ENCODE assay signal across 19 cellular contexts in genomic region chr16:19505600-19506303, GRCh38. TPM values are rescaled to one million over a fixed set of nuclear protein-coding genes. Genes with fewer than 3 reads are reported as not detected.
DNase-seq lines count a peak whose midpoint lies in the region; ATAC-seq and TF ChIP-seq lines count a peak whose summit lies in the region.
"Had no signal": no experiment of that assay in that cellular context is flagged by ENCODE, and none has a peak within 500 bp of the region (broad histone marks: within the 10 kb centered on the region; RNA-seq: fewer than 3 reads in every experiment).

No MANE protein-coding gene starts in this region.

- DNase-seq in IMR-90, result peak; percentile 17
- DNase-seq in SK-N-SH, result no peak
- DNase-seq in fibroblast of mammary gland (ENCODE audit: low read depth), result peak; percentile 85
- no peak for DNase-seq in sciatic nerve (ENCODE audit: low spot score)
- DNase-seq in A673 (ENCODE audit: low spot score), result no peak
- no peak for DNase-seq in SKM-1 (lab: John Stamatoyannopoulos, UW; ENCODE audit: unreplicated experiment)
- DNase-seq: activated CD4-positive, alpha-beta T cell treated with anti-CD3 and anti-CD28 coated beads for 1 hour; EL; gastrocnemius medialis; immature natural killer cell; NCI-H1694; NCI-H69; T-helper 2 cell had no signal

- no peak for TF ChIP-seq POLR2A in IMR-90 (IDR thresholded peaks at IDR 0.05; ENCODE audit: low read depth, low read length)

- H3K79me1 ChIP-seq in IMR-90 (ENCODE audit: low read depth in 1 of 2, low read length in 2 of 2), result peaks cover 0 to 6% of the 10 kb centered on the region in 2 experiments; a peak in 2 of 4 replicates

- no peaks in the 10 kb centered on the region for H3K9me1 ChIP-seq in IMR-90 (ENCODE audit: insufficient read depth, low read length)

- POLR2A ChIA-PET in IMR-90 (lab: Charles Lee; ENCODE audit: unreplicated experiment) (no interaction called here), SK-N-SH (lab: Yijun Ruan, JAX) (no interaction called here), A673 (lab: Charles Lee; ENCODE audit: low non-redundant PET) (no interaction called here)

- H2AK9ac ChIP-seq in IMR-90 (replicated peaks; ENCODE audit: low read depth, low read length, poor library complexity), result no peak overlapping the region

- no peak overlapping the region for H2BK15ac ChIP-seq in IMR-90 (ENCODE audit: low read depth, low read length)

- H2AFZ ChIP-seq in IMR-90 (replicated peaks; ENCODE audit: low read length, poor library complexity), result no peak overlapping the region
- no peak overlapping the region for H2AFZ ChIP-seq in SK-N-SH (ENCODE audit: low read depth)

- no peak overlapping the region for H4K91ac ChIP-seq in IMR-90 (ENCODE audit: insufficient read depth, low read depth, low read length)

- no peak overlapping the region for H3K56ac ChIP-seq in IMR-90 (ENCODE audit: extremely low read depth, insufficient read depth, low read length)

- peaks cover 40% of the 10 kb centered on the region for H3K36me3 ChIP-seq in IMR-90 (ENCODE audit: control insufficient read depth, insufficient read depth, low read length)
- H3K36me3 ChIP-seq in SK-N-SH (replicated peaks in 1 of 2; ENCODE audit: control insufficient read depth in 1 of 2, insufficient read depth in 2 of 2, low read length in 1 of 2), result peaks cover 44 to 66% of the 10 kb centered on the region in 2 experiments
- peaks cover 40% of the 10 kb centered on the region for H3K36me3 ChIP-seq in A673 (ENCODE audit: insufficient read depth, low read length, poor library complexity, severe bottlenecking)

- no peak overlapping the region for H3K23ac ChIP-seq in IMR-90 (ENCODE audit: low read depth, low read length)

- no peak overlapping the region for H3K4ac ChIP-seq in IMR-90 (ENCODE audit: low read depth, low read length)

- H3K9me3 ChIP-seq in IMR-90 (ENCODE audit: control insufficient read depth, insufficient read depth, low read length) (no peaks in the 10 kb centered on the region), SK-N-SH (no peaks in the 10 kb centered on the region), A673 (ENCODE audit: low read depth, low read length, poor library complexity, severe bottlenecking) (no peaks in the 10 kb centered on the region)
- H3K9me3 ChIP-seq: gastrocnemius medialis, neutrophil, suprapubic skin had no signal

- no CpG with 5 or more reads among the region's 5 CpGs for WGBS in IMR-90 (ENCODE audit: extremely low coverage in 2 of 2, insufficient read length in 1 of 2), 2 experiments
- WGBS in SK-N-SH (ENCODE audit: low lambda C conversion rate), result 89% methylated on average over 5 of the region's 5 CpGs

- TF ChIP-seq RAD21 in IMR-90 (IDR thresholded peaks at IDR 0.05; ENCODE audit: low read length), result no peak
- TF ChIP-seq RAD21 in SK-N-SH (IDR thresholded peaks at IDR 0.05; ENCODE audit: low read length), result no peak

- H4K8ac ChIP-seq in IMR-90 (ENCODE audit: low read depth in 2 of 2, low read length in 2 of 2), result no peak overlapping the region

- H3K79me2 ChIP-seq in SK-N-SH (ENCODE audit: insufficient read depth), result no peaks in the 10 kb centered on the region

- intact Hi-C loops in IMR-90 (cut with micrococcal nuclease) (no loop called here), sciatic nerve (cut with DNase I) (loop anchor here (10.0 kb wide), 1 partner anchor 421 kb away; no protein-coding TSS in a partner anchor), A673 (cut with micrococcal nuclease; ENCODE audit: unreplicated experiment) (no loop called here)

- no peak overlapping the region for H4K5ac ChIP-seq in IMR-90 (ENCODE audit: low read depth, low read length)

- BruUV-seq in IMR-90 (replicated peaks; lab: Mats Ljungman, UMichigan) (no TSS peak), A673 (replicated peaks; lab: Mats Ljungman, UMichigan) (no TSS peak)

- TF ChIP-seq CTCF in IMR-90 (conservative IDR thresholded peaks at IDR 0.05; ENCODE audit: low read depth, low read length), result no peak
- no peak for TF ChIP-seq CTCF in SK-N-SH (IDR thresholded peaks at IDR 0.05)
- TF ChIP-seq CTCF in fibroblast of mammary gland (conservative IDR thresholded peaks at IDR 0.05; ENCODE audit: control insufficient read depth, insufficient read depth, low read depth, low read length), result no peak
- TF ChIP-seq CTCF in A673 (conservative IDR thresholded peaks at IDR 0.05; ENCODE audit: low read depth, low read length), result no peak

- CTCF ChIA-PET in IMR-90 (lab: Yijun Ruan, JAX), result no interaction called here
- CTCF ChIA-PET in SK-N-SH (lab: Yijun Ruan, JAX), result interaction anchor here (0.7 to 8.6 kb wide), 4 partner anchors 34 to 420 kb away, joined by 3 to 82 read pairs (median 4); no protein-coding TSS in a partner anchor
- CTCF ChIA-PET in A673 (lab: Charles Lee), result no interaction called here

- TF ChIP-seq EP300 in SK-N-SH (IDR thresholded peaks at IDR 0.05; ENCODE audit: borderline replicate concordance in 1 of 2, low read depth in 1 of 2, low read length in 1 of 2), result no peak

- dilution Hi-C loops in IMR-90 (cut with HindIII; ENCODE audit: low sequenced_read_pairs, unreplicated experiment), result no loop called here

- in situ Hi-C loops in IMR-90 (cut with MboI; ENCODE audit: low sequenced_read_pairs), result no loop called here

- H3K27ac ChIP-seq in IMR-90 (ENCODE audit: insufficient read depth, low read length) (no peak overlapping the region), SK-N-SH (ENCODE audit: low read depth in 2 of 2, low read length in 1 of 2) (no peak overlapping the region), A673 (ENCODE audit: low read depth, low read length, poor library complexity, severe bottlenecking) (no peak overlapping the region)
- H3K27ac ChIP-seq: C4-2B, gastrocnemius medialis, neutrophil, suprapubic skin had no signal

- H3K14ac ChIP-seq in IMR-90 (replicated peaks; ENCODE audit: low read depth, low read length), result no peak overlapping the region

- ATAC-seq in IMR-90 (ENCODE audit: low read depth) (no peak), sciatic nerve (peak; percentile 96), GM18858 (IDR thresholded peaks at IDR 0.05; ENCODE audit: unreplicated experiment) (no peak)
- ATAC-seq: gastrocnemius medialis, GM12878, K562 had no signal

- H3K18ac ChIP-seq in IMR-90 (ENCODE audit: low read depth, low read length), result no peak overlapping the region

- no peak overlapping the region for H2BK20ac ChIP-seq in IMR-90 (ENCODE audit: low read depth, low read length)

- no peak overlapping the region for H3K9ac ChIP-seq in IMR-90 (ENCODE audit: low read depth, low read length)
- H3K9ac ChIP-seq in SK-N-SH, result no peak overlapping the region

- H3K4me3 ChIP-seq in IMR-90 (ENCODE audit: insufficient read depth, low read depth, low read length) (no peak overlapping the region), SK-N-SH (ENCODE audit: low read depth in 2 of 2, low read length in 1 of 2) (no peak overlapping the region), fibroblast of mammary gland (ENCODE audit: control insufficient read depth, low read depth, low read length) (no peak overlapping the region), A673 (ENCODE audit: low read depth, low read length, poor library complexity, severe bottlenecking) (no peak overlapping the region)
- H3K4me3 ChIP-seq: gastrocnemius medialis, GM12878, K562, suprapubic skin had no signal

- H3K4me1 ChIP-seq in IMR-90 (ENCODE audit: control insufficient read depth, insufficient read depth, low read length), result no peaks in the 10 kb centered on the region
- H3K4me1 ChIP-seq in SK-N-SH (ENCODE audit: control insufficient read depth in 1 of 2, insufficient read depth in 2 of 2, low read depth in 1 of 2, low read length in 1 of 2), result no peaks in the 10 kb centered on the region
- no peaks in the 10 kb centered on the region for H3K4me1 ChIP-seq in A673 (ENCODE audit: insufficient read depth, low read length, poor library complexity, severe bottlenecking)
- H3K4me1 ChIP-seq: gastrocnemius medialis, suprapubic skin had no signal

- no peaks in the 10 kb centered on the region for H4K20me1 ChIP-seq in IMR-90 (ENCODE audit: insufficient read depth, low read length)
- H4K20me1 ChIP-seq in SK-N-SH (ENCODE audit: insufficient read depth), result peaks cover 9% of the 10 kb centered on the region; the same call in 1 of the 2 replicates

- no peaks in the 10 kb centered on the region for H3K9me2 ChIP-seq in SK-N-SH

- no peak overlapping the region for H2AK5ac ChIP-seq in IMR-90 (ENCODE audit: low read depth, low read length)

- H3K4me2 ChIP-seq in IMR-90 (ENCODE audit: low read depth, low read length), result no peak overlapping the region
- no peak overlapping the region for H3K4me2 ChIP-seq in SK-N-SH

- H3K27me3 ChIP-seq in IMR-90 (ENCODE audit: control insufficient read depth, insufficient read depth, low read length) (no peaks in the 10 kb centered on the region), SK-N-SH (ENCODE audit: insufficient read depth) (no peaks in the 10 kb centered on the region), A673 (replicated peaks; ENCODE audit: insufficient read depth, low read depth, low read length, poor library complexity) (no peaks in the 10 kb centered on the region)
- H3K27me3 ChIP-seq: gastrocnemius medialis, neutrophil, suprapubic skin had no signal

- no peak overlapping the region for H2BK5ac ChIP-seq in IMR-90 (ENCODE audit: low read depth, low read length, poor library complexity, severe bottlenecking)

- no peaks in the 10 kb centered on the region for H3F3A ChIP-seq in SK-N-SH (replicated peaks; ENCODE audit: insufficient read depth)

- no peak overlapping the region for H2BK120ac ChIP-seq in IMR-90 (ENCODE audit: low read depth, low read length)

RNA-seq across cellular contexts. Expression of gene GDE1, which starts 16.1 kb away (rescaled TPM):
- 62.4 and 64.2 TPM in 2 replicates for total RNA-seq in IMR-90 (2012; rRNA removed)
- 36.7 and 50.1 TPM in 2 replicates for polyA plus RNA-seq in IMR-90 (2012; rRNA removed)
- polyA plus RNA-seq in IMR-90 (2012; cell fraction: cytosol; rRNA removed), result 20.2 and 23.2 TPM in 2 replicates
- polyA plus RNA-seq in IMR-90 (2012; cell fraction: nucleus; rRNA removed; ENCODE audit: low replicate concordance), result 4.5 and 12.3 TPM in 2 replicates
- 37.0 and 40.5 TPM in 2 replicates for polyA plus RNA-seq in SK-N-SH (2012; rRNA removed)
- 62.5 and 70.0 TPM in 2 replicates for polyA plus RNA-seq in SK-N-SH (2012; cell fraction: cytosol; rRNA removed)
- 9.9 and 17.6 TPM in 2 replicates for polyA plus RNA-seq in SK-N-SH (2012; cell fraction: nucleus; rRNA removed)
- total RNA-seq in sciatic nerve, result 43.2 TPM
- total RNA-seq in A673 (2021), result 63.5 and 64.2 TPM in 2 replicates

RNA-seq across cellular contexts. Expression of gene CCP110, which starts 18.0 kb away (rescaled TPM):
- 7.7 and 11.9 TPM in 2 replicates for total RNA-seq in IMR-90 (2012; rRNA removed)
- 3.7 and 4.7 TPM in 2 replicates for polyA plus RNA-seq in IMR-90 (2012; rRNA removed)
- 0.62 and 0.67 TPM in 2 replicates for polyA plus RNA-seq in IMR-90 (2012; cell fraction: cytosol; rRNA removed)
- 0.50 and 3.1 TPM in 2 replicates for polyA plus RNA-seq in IMR-90 (2012; cell fraction: nucleus; rRNA removed; ENCODE audit: low replicate concordance)
- 5.4 and 7.0 TPM in 2 replicates for polyA plus RNA-seq in SK-N-SH (2012; rRNA removed)
- 8.9 and 9.7 TPM in 2 replicates for polyA plus RNA-seq in SK-N-SH (2012; cell fraction: cytosol; rRNA removed)
- polyA plus RNA-seq in SK-N-SH (2012; cell fraction: nucleus; rRNA removed), result 4.6 and 9.4 TPM in 2 replicates
- 32.3 TPM for total RNA-seq in sciatic nerve
- 37.8 and 42.1 TPM in 2 replicates for total RNA-seq in A673 (2021)

RNA-seq across cellular contexts. Expression of gene VPS35L, which starts 49.8 kb away (rescaled TPM):
- total RNA-seq in IMR-90 (2012; rRNA removed) (20.3 and 28.0 TPM in 2 replicates), sciatic nerve (61.4 TPM), A673 (2021) (51.1 and 53.3 TPM in 2 replicates)
- polyA plus RNA-seq in IMR-90 (2012; rRNA removed) (37.1 and 40.1 TPM in 2 replicates), SK-N-SH (2012; rRNA removed) (24.8 and 35.3 TPM in 2 replicates)
- polyA plus RNA-seq in IMR-90 (2012; cell fraction: cytosol; rRNA removed), result 18.9 and 20.9 TPM in 2 replicates
- 22.9 and 42.0 TPM in 2 replicates for polyA plus RNA-seq in IMR-90 (2012; cell fraction: nucleus; rRNA removed; ENCODE audit: low replicate concordance)
- polyA plus RNA-seq in SK-N-SH (2012; cell fraction: cytosol; rRNA removed), result 29.8 and 32.3 TPM in 2 replicates
- 50.6 and 52.1 TPM in 2 replicates for polyA plus RNA-seq in SK-N-SH (2012; cell fraction: nucleus; rRNA removed)

Comparison
In these comparisons a context has a peak if more than half of its experiments do, and no peak if none do; other contexts are left out.
1. DNase-seq: peak in IMR-90 (single experiment) and fibroblast of mammary gland (single experiment); none in SK-N-SH (single experiment), sciatic nerve (single experiment), A673 (single experiment) and SKM-1 (single experiment).